Comparison of ENCODE assay signal across 2 cellular contexts in the genomic region with DNA sequence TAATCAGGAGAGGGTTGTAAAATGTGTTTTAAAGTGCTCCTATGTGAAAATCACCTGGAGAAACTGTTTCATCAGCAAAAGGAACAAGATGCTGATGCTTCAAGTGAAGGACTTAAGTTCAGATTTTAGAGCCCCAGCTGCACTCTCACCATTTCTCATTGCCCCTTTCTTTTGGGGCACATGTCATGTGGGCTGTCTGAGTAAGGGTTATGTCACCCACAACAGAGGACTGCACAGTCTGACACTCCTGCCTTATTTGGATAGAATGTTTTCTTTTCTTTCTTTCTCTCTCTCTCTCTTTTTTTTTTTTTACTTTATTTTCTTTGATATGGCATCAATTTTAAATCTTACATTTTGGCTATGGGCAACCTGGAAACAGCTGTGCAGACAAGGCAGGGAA.
TF ChIP-seq lines count a peak whose summit lies in the region.

No MANE protein-coding gene starts in this region.

TF ChIP-seq in SK-N-SH, 30 proteins besides CTCF, POLR2A, EP300 and RAD21 (continued from another document):
- TF ChIP-seq POLR2AphosphoS5 (IDR thresholded peaks at IDR 0.05; ENCODE audit: low read depth, low read length) (no peak), TCF12 (IDR thresholded peaks at IDR 0.05) (no peak)
TF ChIP-seq in SK-N-SH: peak in this region for 0.

TF ChIP-seq in SK-N-SH treated with all-trans-retinoic acid at 6 μM for 48 hours, 23 proteins besides CTCF, POLR2A, EP300 and RAD21 (continued from another document):
- TF ChIP-seq BACH2 (CRISPR knock-in tag; IDR thresholded peaks at IDR 0.05; ENCODE audit: borderline replicate concordance) (no peak), ZFP30 (CRISPR knock-in tag; IDR thresholded peaks at IDR 0.05) (no peak), ARNTL (CRISPR knock-in tag; IDR thresholded peaks at IDR 0.05; ENCODE audit: borderline replicate concordance, low read depth) (no peak), PPARA (CRISPR knock-in tag; IDR thresholded peaks at IDR 0.05; ENCODE audit: borderline replicate concordance) (no peak), TCF4 (CRISPR knock-in tag; IDR thresholded peaks at IDR 0.05; ENCODE audit: borderline replicate concordance) (no peak), ZNF565 (CRISPR knock-in tag; conservative IDR thresholded peaks at IDR 0.05; ENCODE audit: low read depth) (no peak), ISL1 (CRISPR knock-in tag; IDR thresholded peaks at IDR 0.05) (no peak), OSR1 (CRISPR knock-in tag; IDR thresholded peaks at IDR 0.05) (no peak)
- TF ChIP-seq, protein P1, sequence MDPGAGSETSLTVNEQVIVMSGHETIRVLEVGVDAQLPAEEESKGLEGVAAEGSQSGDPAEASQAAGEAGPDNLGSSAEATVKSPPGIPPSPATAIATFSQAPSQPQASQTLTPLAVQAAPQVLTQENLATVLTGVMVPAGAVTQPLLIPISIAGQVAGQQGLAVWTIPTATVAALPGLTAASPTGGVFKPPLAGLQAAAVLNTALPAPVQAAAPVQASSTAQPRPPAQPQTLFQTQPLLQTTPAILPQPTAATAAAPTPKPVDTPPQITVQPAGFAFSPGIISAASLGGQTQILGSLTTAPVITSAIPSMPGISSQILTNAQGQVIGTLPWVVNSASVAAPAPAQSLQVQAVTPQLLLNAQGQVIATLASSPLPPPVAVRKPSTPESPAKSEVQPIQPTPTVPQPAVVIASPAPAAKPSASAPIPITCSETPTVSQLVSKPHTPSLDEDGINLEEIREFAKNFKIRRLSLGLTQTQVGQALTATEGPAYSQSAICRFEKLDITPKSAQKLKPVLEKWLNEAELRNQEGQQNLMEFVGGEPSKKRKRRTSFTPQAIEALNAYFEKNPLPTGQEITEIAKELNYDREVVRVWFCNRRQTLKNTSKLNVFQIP (CRISPR knock-in tag; IDR thresholded peaks at IDR 0.05; ENCODE audit: borderline replicate concordance, low read depth) = no peak
- TF ChIP-seq, protein P2, sequence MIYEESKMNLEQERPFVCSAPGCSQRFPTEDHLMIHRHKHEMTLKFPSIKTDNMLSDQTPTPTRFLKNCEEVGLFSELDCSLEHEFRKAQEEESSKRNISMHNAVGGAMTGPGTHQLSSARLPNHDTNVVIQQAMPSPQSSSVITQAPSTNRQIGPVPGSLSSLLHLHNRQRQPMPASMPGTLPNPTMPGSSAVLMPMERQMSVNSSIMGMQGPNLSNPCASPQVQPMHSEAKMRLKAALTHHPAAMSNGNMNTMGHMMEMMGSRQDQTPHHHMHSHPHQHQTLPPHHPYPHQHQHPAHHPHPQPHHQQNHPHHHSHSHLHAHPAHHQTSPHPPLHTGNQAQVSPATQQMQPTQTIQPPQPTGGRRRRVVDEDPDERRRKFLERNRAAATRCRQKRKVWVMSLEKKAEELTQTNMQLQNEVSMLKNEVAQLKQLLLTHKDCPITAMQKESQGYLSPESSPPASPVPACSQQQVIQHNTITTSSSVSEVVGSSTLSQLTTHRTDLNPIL (CRISPR knock-in tag; IDR thresholded peaks at IDR 0.05; ENCODE audit: low read depth) = no peak
- TF ChIP-seq, protein P3, sequence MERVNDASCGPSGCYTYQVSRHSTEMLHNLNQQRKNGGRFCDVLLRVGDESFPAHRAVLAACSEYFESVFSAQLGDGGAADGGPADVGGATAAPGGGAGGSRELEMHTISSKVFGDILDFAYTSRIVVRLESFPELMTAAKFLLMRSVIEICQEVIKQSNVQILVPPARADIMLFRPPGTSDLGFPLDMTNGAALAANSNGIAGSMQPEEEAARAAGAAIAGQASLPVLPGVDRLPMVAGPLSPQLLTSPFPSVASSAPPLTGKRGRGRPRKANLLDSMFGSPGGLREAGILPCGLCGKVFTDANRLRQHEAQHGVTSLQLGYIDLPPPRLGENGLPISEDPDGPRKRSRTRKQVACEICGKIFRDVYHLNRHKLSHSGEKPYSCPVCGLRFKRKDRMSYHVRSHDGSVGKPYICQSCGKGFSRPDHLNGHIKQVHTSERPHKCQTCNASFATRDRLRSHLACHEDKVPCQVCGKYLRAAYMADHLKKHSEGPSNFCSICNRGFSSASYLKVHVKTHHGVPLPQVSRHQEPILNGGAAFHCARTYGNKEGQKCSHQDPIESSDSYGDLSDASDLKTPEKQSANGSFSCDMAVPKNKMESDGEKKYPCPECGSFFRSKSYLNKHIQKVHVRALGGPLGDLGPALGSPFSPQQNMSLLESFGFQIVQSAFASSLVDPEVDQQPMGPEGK (CRISPR knock-in tag; IDR thresholded peaks at IDR 0.05; ENCODE audit: borderline replicate concordance) = no peak
